ENCODE assay signal across 8 cellular contexts in genomic region chr19:29665215-29665825, GRCh38. TPM values are rescaled to one million over a fixed set of nuclear protein-coding genes. Genes with fewer than 3 reads are reported as not detected.
DNase-seq lines count a peak whose midpoint lies in the region; ATAC-seq and TF ChIP-seq lines count a peak whose summit lies in the region.

PLEKHF1 (plus strand) TSS chr19:29665461; CDS start chr19:29673840, 8,379 bp downstream.

- peak within 1 kb of the TSS; percentile 90 for H3K4me3 ChIP-seq in osteoblast (ENCODE audit: insufficient read depth, low read length)
- H3K4me3 ChIP-seq in testis: peak within 1 kb of the TSS; percentile 90 to 95

- H3K79me2 ChIP-seq in osteoblast (ENCODE audit: insufficient read depth, low read length): peaks cover 43% of the 10 kb centered on the region

- no peak for TF ChIP-seq POLR2A in testis (IDR thresholded peaks at IDR 0.05)

- TF ChIP-seq CTCF in osteoblast (IDR thresholded peaks at IDR 0.05; ENCODE audit: extremely low read depth, low read depth, low read length) (no peak), testis (IDR thresholded peaks at IDR 0.05) (no peak)

- H2AFZ ChIP-seq in osteoblast (ENCODE audit: low read length): peak within 1 kb of the TSS; percentile 88

- H3K9me3 ChIP-seq in osteoblast (ENCODE audit: low read depth, low read length) (no peaks in the 10 kb centered on the region), testis (no peaks in the 10 kb centered on the region)

- H3K27me3 ChIP-seq in osteoblast (ENCODE audit: insufficient read depth, low read length) (no peaks in the 10 kb centered on the region), testis (no peaks in the 10 kb centered on the region)

- WGBS in testis, 2 donors: 0 to 1% methylated on average over 4 to 51 of the region's 75 CpGs

- H3K4me2 ChIP-seq in osteoblast (ENCODE audit: insufficient read depth, low read length): peak within 1 kb of the TSS; percentile 99

- H3K36me3 ChIP-seq in osteoblast (ENCODE audit: insufficient read depth, low read length) (no peaks in the 10 kb centered on the region), testis (ENCODE audit: low read depth, missing control alignments) (no peaks in the 10 kb centered on the region)

- in situ Hi-C loops in G401 (cut with HindIII; ENCODE audit: low sequenced_read_pairs) (no loop called here), KBM-7 (cut with MboI; ENCODE audit: low pct_unique_long_range_greater_than_20kb, low sequenced_read_pairs) (no loop called here)

- H3K4me1 ChIP-seq in osteoblast (ENCODE audit: insufficient read depth, low read length) (peaks cover 62% of the 10 kb centered on the region), testis (peaks cover 69% of the 10 kb centered on the region)

- ATAC-seq in GM21723 (IDR thresholded peaks at IDR 0.05; ENCODE audit: unreplicated experiment): peak; percentile 79
- peak; percentile 92 for ATAC-seq in SK-N-SH treated with all-trans-retinoic acid at 6 μM for 48 hours

- DNase-seq in G401 (ENCODE audit: low spot score) (peak; percentile 84), KBM-7 (peak; percentile 88), glomerular visceral epithelial cell (ENCODE audit: extremely low spot score) (peak; percentile 84), osteoblast (ENCODE audit: insufficient read length, low spot score, missing footprints) (peak; percentile 97), testis (peak; percentile 93)
- peak; percentile 84 for DNase-seq in activated naive CD4-positive, alpha-beta T cell treated with anti-CD3 and anti-CD28 coated beads, Interleukin-2, amount 50 U/mL, for 16 hours

- peaks cover 17% of the 10 kb centered on the region for H4K20me1 ChIP-seq in osteoblast (ENCODE audit: insufficient read depth, low read length)

- peak within 1 kb of the TSS; percentile 99 for H3K27ac ChIP-seq in osteoblast (ENCODE audit: low read depth, low read length)
- H3K27ac ChIP-seq in testis: peak within 1 kb of the TSS; percentile 84 to 87

- intact Hi-C loops in testis (cut with DNase I; ENCODE audit: low total_unique reads): no loop called here

TF ChIP-seq in SK-N-SH treated with all-trans-retinoic acid at 6 μM for 48 hours, 23 proteins besides CTCF, POLR2A, EP300 and RAD21:
- no peak for TF ChIP-seq PPARA (CRISPR knock-in tag; IDR thresholded peaks at IDR 0.05; ENCODE audit: borderline replicate concordance)
- TF ChIP-seq TSHZ2 (CRISPR knock-in tag; IDR thresholded peaks at IDR 0.05): no peak
- no peak for TF ChIP-seq ESRRG (CRISPR knock-in tag; IDR thresholded peaks at IDR 0.05)
- TF ChIP-seq ZC3H10 (CRISPR knock-in tag; IDR thresholded peaks at IDR 0.05): no peak
- TF ChIP-seq CSDC2 (CRISPR knock-in tag; IDR thresholded peaks at IDR 0.05): no peak
- no peak for TF ChIP-seq OSR1 (CRISPR knock-in tag; IDR thresholded peaks at IDR 0.05)
- TF ChIP-seq RARB (CRISPR knock-in tag; IDR thresholded peaks at IDR 0.05): no peak
- no peak for TF ChIP-seq TCF4 (CRISPR knock-in tag; IDR thresholded peaks at IDR 0.05; ENCODE audit: borderline replicate concordance)
- no peak for TF ChIP-seq ZNF565 (CRISPR knock-in tag; conservative IDR thresholded peaks at IDR 0.05; ENCODE audit: low read depth)
- TF ChIP-seq ARNTL (CRISPR knock-in tag; IDR thresholded peaks at IDR 0.05; ENCODE audit: borderline replicate concordance, low read depth): no peak

RNA-seq across cellular contexts. Expression of gene PLEKHF1, which starts in this region (rescaled TPM):
- 23.8 and 26.3 TPM in 2 replicates for total RNA-seq in G401 (2014; rRNA removed; shearing (Covaris generic))
- 86.9 and 106 TPM in 2 replicates for total RNA-seq in osteoblast
- 10 to 100 TPM; 13.5 to 26.2 TPM for total RNA-seq in testis
- polyA plus RNA-seq in testis (ENCODE audit: insufficient read depth, low read depth, low replicate concordance): 6.3 TPM

Comparison
In these comparisons a context has a peak if more than half of its experiments do, and no peak if none do; other contexts are left out.
1. Peak in every context shown above with its lines: DNase-seq, ATAC-seq, H3K4me3 ChIP-seq and H3K27ac ChIP-seq.